Comparison of ENCODE assay signal across 9 cellular contexts in the genomic region with DNA sequence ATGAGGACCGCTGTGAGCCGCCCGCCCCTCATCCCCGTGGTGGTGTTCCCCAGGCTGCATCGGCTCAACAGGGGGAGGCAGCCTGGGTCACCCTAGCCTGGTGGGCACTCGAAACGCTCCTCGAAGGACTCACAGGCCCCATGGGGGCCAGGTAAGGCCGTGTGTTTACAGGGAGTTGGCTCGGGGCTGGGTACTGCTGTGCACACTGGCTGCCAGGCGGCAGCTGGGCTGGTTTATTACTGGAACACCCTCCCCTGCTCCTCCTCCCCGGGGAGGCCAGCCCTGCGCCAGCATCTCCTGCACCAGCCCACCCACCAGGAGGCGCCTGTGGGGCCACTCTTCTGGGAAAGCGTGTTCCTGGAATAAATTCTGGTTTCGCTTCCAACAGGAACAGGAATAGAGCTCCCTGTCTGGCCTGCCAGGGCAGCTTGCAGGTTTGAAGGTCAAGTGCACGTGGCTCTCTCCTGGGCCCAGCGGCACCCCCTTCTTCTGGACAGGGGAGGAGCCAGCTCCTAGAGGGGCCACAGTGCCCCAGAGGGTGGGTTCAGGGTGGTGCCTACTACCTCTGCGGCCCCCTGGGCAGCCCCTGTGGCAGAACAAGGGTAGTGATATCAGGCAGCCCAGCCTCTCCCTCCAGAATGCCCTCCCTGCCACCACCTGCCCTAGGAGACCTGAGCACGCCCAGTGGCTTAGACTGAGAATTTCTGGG. TPM values are rescaled to one million over a fixed set of nuclear protein-coding genes. Genes with fewer than 3 reads are reported as not detected.
DNase-seq lines count a peak whose midpoint lies in the region; ATAC-seq and TF ChIP-seq lines count a peak whose summit lies in the region.
"Had no signal": no experiment of that assay in that cellular context is flagged by ENCODE, and none has a peak within 500 bp of the region (broad histone marks: within the 10 kb centered on the region; RNA-seq: fewer than 3 reads in every experiment).

No MANE protein-coding gene starts in this region.

- H3K4me3 Mint-ChIP-seq in Calu3 (ENCODE audit: low read depth, unreplicated experiment), result no peak overlapping the region
- H3K4me3 Mint-ChIP-seq: memory B cell had no signal

- H3K9me3 Mint-ChIP-seq in Calu3 (ENCODE audit: low read depth, unreplicated experiment), result no peaks in the 10 kb centered on the region
- H3K9me3 Mint-ChIP-seq: memory B cell had no signal

- TF ChIP-seq RAD21 in Ishikawa (IDR thresholded peaks at IDR 0.05; ENCODE audit: low read depth), result peak; percentile 47

- BruUV-seq in Calu3 (replicated peaks; lab: Mats Ljungman, UMichigan), result no TSS peak

- no peak overlapping the region for H3K27ac Mint-ChIP-seq in Calu3 (ENCODE audit: unreplicated experiment)
- H3K27ac Mint-ChIP-seq: memory B cell had no signal

- no peak overlapping the region for H3K4me3 ChIP-seq in SJCRH30
- H3K4me3 ChIP-seq in muscle layer of colon (ENCODE audit: low read depth in 1 of 2, low read length in 2 of 2), result peak overlapping the region in 1 of 2 donors; percentile 18

- CTCF ChIA-PET in Calu3 (lab: Charles Lee), result interaction anchor here (0.7 to 1.3 kb wide), 5 partner anchors 14 to 108 kb away, joined by 3 to 7 read pairs (median 5); a partner anchor contains a TSS

- H3K9ac ChIP-seq in muscle layer of colon (ENCODE audit: low read length), result no peak overlapping the region

- H3K27me3 Mint-ChIP-seq in Calu3 (ENCODE audit: unreplicated experiment), result peaks cover 15% of the 10 kb centered on the region

- intact Hi-C loops in Calu3 (cut with micrococcal nuclease; ENCODE audit: unreplicated experiment), result no loop called here

- peaks cover 11% of the 10 kb centered on the region for H3K4me1 Mint-ChIP-seq in Calu3 (ENCODE audit: low read depth, unreplicated experiment)

- H3K27me3 ChIP-seq in SJCRH30 (no peaks in the 10 kb centered on the region), muscle layer of colon (ENCODE audit: control insufficient read depth in 1 of 2, insufficient read depth in 2 of 2, low read length in 2 of 2) (peaks cover 0 to 7% of the 10 kb centered on the region in 2 donors)

- TF ChIP-seq EP300 in Ishikawa (IDR thresholded peaks at IDR 0.05; ENCODE audit: borderline replicate concordance), result no peak

- no peaks in the 10 kb centered on the region for H3K36me3 Mint-ChIP-seq in Calu3 (ENCODE audit: insufficient read depth, unreplicated experiment)

- peak; percentile 88 for DNase-seq in Calu3
- peak; percentile 81 to 85 for DNase-seq in SJCRH30
- peak; percentile 74 for DNase-seq in epidermal melanocyte (ENCODE audit: insufficient read length, low spot score)
- no peak for DNase-seq in SKM-1 treated with dmso at 0.1 percent for 144 hours (lab: John Stamatoyannopoulos, UW; ENCODE audit: unreplicated experiment)
- no peak for DNase-seq in pons (ENCODE audit: low spot score)

- no peak for ATAC-seq in GM19351 (IDR thresholded peaks at IDR 0.05; ENCODE audit: unreplicated experiment)

- H3K27ac ChIP-seq in SJCRH30 (no peak overlapping the region), muscle layer of colon (ENCODE audit: low read depth, low read length) (peak overlapping the region; percentile 70)

- H3K36me3 ChIP-seq in SJCRH30, result no peaks in the 10 kb centered on the region
- no peaks in the 10 kb centered on the region for H3K36me3 ChIP-seq in muscle layer of colon (ENCODE audit: insufficient read depth, low read length)

- no peaks in the 10 kb centered on the region for H3K4me1 ChIP-seq in SJCRH30
- H3K4me1 ChIP-seq in muscle layer of colon (ENCODE audit: insufficient read depth, low read length), result peaks cover 13% of the 10 kb centered on the region

- H3K9me3 ChIP-seq in SJCRH30 (replicated peaks) (no peaks in the 10 kb centered on the region), muscle layer of colon (ENCODE audit: low read length) (no peaks in the 10 kb centered on the region)

- TF ChIP-seq CTCF in Calu3 (IDR thresholded peaks at IDR 0.05; ENCODE audit: unreplicated experiment), result peak; percentile 60

TF ChIP-seq in Ishikawa, 13 proteins besides CTCF, POLR2A, EP300 and RAD21:
- TF ChIP-seq, protein P1, sequence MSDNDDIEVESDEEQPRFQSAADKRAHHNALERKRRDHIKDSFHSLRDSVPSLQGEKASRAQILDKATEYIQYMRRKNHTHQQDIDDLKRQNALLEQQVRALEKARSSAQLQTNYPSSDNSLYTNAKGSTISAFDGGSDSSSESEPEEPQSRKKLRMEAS (IDR thresholded peaks at IDR 0.05), result peak; percentile 38; the same call in 1 of the 2 replicates
- TF ChIP-seq YY1 (IDR thresholded peaks at IDR 0.05; ENCODE audit: low read depth) (no peak), TAF1 (IDR thresholded peaks at IDR 0.05; ENCODE audit: low read depth) (0 out of 2 replicates have a peak, but pooled peaks have one; percentile 22), NFIC (IDR thresholded peaks at IDR 0.05) (peak; percentile 58), CEBPB (IDR thresholded peaks at IDR 0.05) (no peak), FOXM1 (IDR thresholded peaks at IDR 0.05; ENCODE audit: borderline replicate concordance, low read depth) (no peak), ZBTB7A (IDR thresholded peaks at IDR 0.05; ENCODE audit: low read depth) (0 out of 2 replicates have a peak, but pooled peaks have one; percentile 28), TCF12 (IDR thresholded peaks at IDR 0.05; ENCODE audit: low read depth) (peak; percentile 45; the same call in 1 of the 2 replicates)
- TF ChIP-seq, protein P2, sequence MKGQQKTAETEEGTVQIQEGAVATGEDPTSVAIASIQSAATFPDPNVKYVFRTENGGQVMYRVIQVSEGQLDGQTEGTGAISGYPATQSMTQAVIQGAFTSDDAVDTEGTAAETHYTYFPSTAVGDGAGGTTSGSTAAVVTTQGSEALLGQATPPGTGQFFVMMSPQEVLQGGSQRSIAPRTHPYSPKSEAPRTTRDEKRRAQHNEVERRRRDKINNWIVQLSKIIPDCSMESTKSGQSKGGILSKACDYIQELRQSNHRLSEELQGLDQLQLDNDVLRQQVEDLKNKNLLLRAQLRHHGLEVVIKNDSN (IDR thresholded peaks at IDR 0.05), result no peak

RNA-seq across cellular contexts. Expression of a gene that starts 11.3 kb away (rescaled TPM):
- 37.3 and 38.5 TPM in 2 replicates for total RNA-seq in Calu3 (2022)
- 130 and 146 TPM in 2 replicates for total RNA-seq in SJCRH30 (2014; rRNA removed; shearing (Covaris generic))

RNA-seq across cellular contexts. Expression of a gene that starts 13.1 kb away (rescaled TPM):
- not detected in 2 replicates for total RNA-seq in Calu3 (2022)
- total RNA-seq in SJCRH30 (2014; rRNA removed; shearing (Covaris generic)), result not detected in 2 replicates

RNA-seq across cellular contexts. Expression of a gene that starts 17.8 kb away (rescaled TPM):
- 0.78 TPM in 1 of 2 replicates, not detected in the other for total RNA-seq in Calu3 (2022)
- total RNA-seq in SJCRH30 (2014; rRNA removed; shearing (Covaris generic)), result 0.04 TPM in 1 of 2 replicates, not detected in the other

RNA-seq across cellular contexts. Expression of a gene that starts 38.6 kb away (rescaled TPM):
- total RNA-seq in Calu3 (2022), result 750 and 777 TPM in 2 replicates
- 558 and 620 TPM in 2 replicates for total RNA-seq in SJCRH30 (2014; rRNA removed; shearing (Covaris generic))

RNA-seq across cellular contexts. Expression of a gene that starts 49.4 kb away (rescaled TPM):
- total RNA-seq in Calu3 (2022), result 273 and 288 TPM in 2 replicates
- total RNA-seq in SJCRH30 (2014; rRNA removed; shearing (Covaris generic)), result 201 and 216 TPM in 2 replicates

Comparison
In these comparisons a context has a peak if more than half of its experiments do, and no peak if none do; other contexts are left out.
1. DNase-seq: peak in Calu3 (single experiment), SJCRH30 (2 of 2) and epidermal melanocyte (single experiment); none in SKM-1 treated with dmso at 0.1 percent for 144 hours (single experiment) and pons (single experiment).